8 cellular contexts compared by ENCODE assay signal in the genomic region with DNA sequence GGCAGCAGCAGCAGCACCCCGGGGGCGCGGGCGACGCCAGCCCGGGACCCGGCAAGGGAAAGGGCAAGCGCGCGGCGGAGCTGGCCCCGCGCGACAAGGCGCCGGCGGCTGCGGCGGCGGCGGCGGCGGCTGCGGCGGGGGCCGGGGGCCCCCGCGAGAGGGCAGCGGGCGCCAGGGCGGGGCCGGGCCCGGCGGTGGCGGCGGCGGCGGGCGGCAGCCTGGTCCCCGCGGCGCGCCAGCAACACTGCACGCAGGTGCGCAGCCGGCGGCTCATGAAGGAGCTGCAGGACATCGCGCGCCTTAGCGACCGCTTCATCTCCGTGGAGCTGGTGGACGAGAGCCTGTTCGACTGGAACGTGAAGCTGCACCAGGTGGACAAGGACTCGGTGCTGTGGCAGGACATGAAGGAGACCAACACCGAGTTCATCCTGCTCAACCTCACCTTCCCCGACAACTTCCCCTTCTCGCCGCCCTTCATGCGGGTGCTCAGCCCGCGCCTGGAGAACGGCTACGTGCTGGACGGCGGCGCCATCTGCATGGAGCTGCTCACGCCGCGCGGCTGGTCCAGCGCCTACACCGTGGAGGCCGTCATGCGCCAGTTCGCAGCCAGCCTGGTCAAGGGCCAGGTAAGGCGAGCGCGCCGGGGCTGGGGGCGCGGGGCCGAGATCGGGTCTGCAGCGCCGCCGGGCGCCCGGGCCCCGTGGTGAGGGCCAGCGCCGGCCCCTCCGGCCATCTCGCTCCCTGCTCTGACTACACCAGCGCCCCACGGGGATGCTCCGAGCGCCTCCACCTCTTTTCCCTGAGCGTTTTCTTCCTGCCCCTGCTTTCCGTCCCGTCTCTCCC. TPM values are rescaled to one million over a fixed set of nuclear protein-coding genes. Genes with fewer than 3 reads are reported as not detected.
A peak's percentile ranks its signal among the peaks of the same experiment; 100 is the strongest.
DNase-seq lines count a peak whose midpoint lies in the region; ATAC-seq and TF ChIP-seq lines count a peak whose summit lies in the region.

A gene with protein sequence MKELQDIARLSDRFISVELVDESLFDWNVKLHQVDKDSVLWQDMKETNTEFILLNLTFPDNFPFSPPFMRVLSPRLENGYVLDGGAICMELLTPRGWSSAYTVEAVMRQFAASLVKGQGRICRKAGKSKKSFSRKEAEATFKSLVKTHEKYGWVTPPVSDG (plus strand): TSS at position 238 of the 843 bp plus-strand sequence. CDS start 35 bp downstream, at position 273.

- no peak for TF ChIP-seq CTCF in heart right ventricle (IDR thresholded peaks at IDR 0.05)

- no peak within 1 kb of the TSS for H3K9ac ChIP-seq in rectal smooth muscle tissue (ENCODE audit: low read length)

- H3K27ac ChIP-seq in heart right ventricle (peak within 1 kb of the TSS in 8 of 10 donors; percentile 42 to 93 (median 56)), rectal smooth muscle tissue (ENCODE audit: low read depth, low read length) (peak within 1 kb of the TSS; percentile 37)

- no peaks in the 10 kb centered on the region for H3K9me3 ChIP-seq in heart right ventricle

- H3K27me3 Mint-ChIP-seq in activated T-cell treated with anti-CD3 and anti-CD28 coated beads, Interleukin-2, amount 50 U/mL, for 72 hours (ENCODE audit: low read depth), result peaks cover 63% of the 10 kb centered on the region

- WGBS in heart right ventricle, 2 donors, result 1% methylated on average over 79 to 97 of the region's 103 CpGs

- peaks cover 0 to 22% (median 14%) of the 10 kb centered on the region in 9 donors for H3K4me1 ChIP-seq in heart right ventricle
- H3K4me1 ChIP-seq in rectal smooth muscle tissue (ENCODE audit: control insufficient read depth, insufficient read depth, low read length), result peaks cover 6% of the 10 kb centered on the region

- ATAC-seq in HG03442 (IDR thresholded peaks at IDR 0.05; ENCODE audit: unreplicated experiment), result peak; percentile 49
- peak; percentile 62 to 68 for ATAC-seq in activated T-cell treated with anti-CD3 and anti-CD28 coated beads, Interleukin-2, amount 50 U/mL, for 72 hours (replicated peaks in 1 of 2)
- peak; percentile 31 to 70 (median 54) for ATAC-seq in heart right ventricle
- no peak for ATAC-seq in HG02571 (IDR thresholded peaks at IDR 0.05; ENCODE audit: unreplicated experiment)

- H3K4me3 Mint-ChIP-seq in activated T-cell treated with anti-CD3 and anti-CD28 coated beads, Interleukin-2, amount 50 U/mL, for 72 hours, result peak within 1 kb of the TSS; percentile 83 to 84

- H3K4me3 ChIP-seq in heart right ventricle, result peak within 1 kb of the TSS; percentile 51 to 74 (median 68)
- H3K4me3 ChIP-seq in rectal smooth muscle tissue (ENCODE audit: low read length), result peak within 1 kb of the TSS; percentile 90

- H3K9me3 Mint-ChIP-seq in activated T-cell treated with anti-CD3 and anti-CD28 coated beads, Interleukin-2, amount 50 U/mL, for 72 hours, result no peaks in the 10 kb centered on the region

- intact Hi-C loops in heart right ventricle (cut with DNase I), result loop anchor here in 4 of 10 donors (5.0 to 10.0 kb wide), 4 partner anchors 72 to 144 kb away; partner anchors contain the start of gene MED10 (in 2 of the 4)

- peaks cover 0 to 2% of the 10 kb centered on the region in 2 donors for H3K36me3 Mint-ChIP-seq in activated T-cell treated with anti-CD3 and anti-CD28 coated beads, Interleukin-2, amount 50 U/mL, for 72 hours (ENCODE audit: insufficient read depth in 2 of 2)

- DNase-seq in DMS53 (lab: John Stamatoyannopoulos, UW) (peak; percentile 62), DMS53 treated with DMSO at 0.1 percent for 48 hours (lab: John Stamatoyannopoulos, UW; ENCODE audit: unreplicated experiment) (no peak), heart right ventricle (peak in 1 of 2 donors; percentile 31), DMS114 treated with DMSO at 0.1 percent for 48 hours (lab: John Stamatoyannopoulos, UW; ENCODE audit: unreplicated experiment) (no peak)
- peak; percentile 25 to 32 for DNase-seq in activated T-cell treated with anti-CD3 and anti-CD28 coated beads, Interleukin-2, amount 50 U/mL, for 72 hours

- H3K27me3 ChIP-seq in heart right ventricle, result peaks cover 0 to 42% (median 24%) of the 10 kb centered on the region in 7 donors
- H3K27me3 ChIP-seq in rectal smooth muscle tissue (ENCODE audit: control insufficient read depth, insufficient read depth, low read length), result peaks cover 6% of the 10 kb centered on the region

- H3K36me3 ChIP-seq in heart right ventricle, result no peaks in the 10 kb centered on the region
- H3K36me3 ChIP-seq in rectal smooth muscle tissue (ENCODE audit: control insufficient read depth, insufficient read depth, low read length), result no peaks in the 10 kb centered on the region

- H3K27ac Mint-ChIP-seq in activated T-cell treated with anti-CD3 and anti-CD28 coated beads, Interleukin-2, amount 50 U/mL, for 72 hours, result no peak within 1 kb of the TSS

- H3K4me1 Mint-ChIP-seq in activated T-cell treated with anti-CD3 and anti-CD28 coated beads, Interleukin-2, amount 50 U/mL, for 72 hours (ENCODE audit: low read depth), result peaks cover 8% of the 10 kb centered on the region

RNA-seq across cellular contexts. Expression of the gene that starts here (rescaled TPM):
- under 1 TPM; 0.19 to 0.28 TPM for total RNA-seq in activated T-cell treated with anti-CD3 and anti-CD28 coated beads, Interleukin-2, amount 50 U/mL, for 72 hours
- 10 to 100 TPM; 13.0 to 26.3 (median 18.6) TPM for total RNA-seq in heart right ventricle
- 1 to 10 TPM; 8.9 to 9.8 TPM for polyA plus RNA-seq in heart right ventricle

Comparison
In these comparisons a context has a peak if more than half of its experiments do, and no peak if none do; other contexts are left out.
1. RNA of the gene that starts here (total RNA-seq): 13.0 to 26.3 TPM in heart right ventricle; 0.19 to 0.28 TPM in activated T-cell treated with anti-CD3 and anti-CD28 coated beads, Interleukin-2, amount 50 U/mL, for 72 hours; every median in the first group is over 10 times any median in the second.
2. Peak in DNase-seq and ATAC-seq in activated T-cell treated with anti-CD3 and anti-CD28 coated beads, Interleukin-2, amount 50 U/mL, for 72 hours; RNA of the gene not detected or under 1 TPM.